8 cellular contexts compared by ENCODE assay signal in genomic region chr2:197500503-197501179, GRCh38. TPM values are rescaled to one million over a fixed set of nuclear protein-coding genes. Genes with fewer than 3 reads are reported as not detected.
A peak's percentile ranks its signal among the peaks of the same experiment; 100 is the strongest.
DNase-seq lines count a peak whose midpoint lies in the region; ATAC-seq, FAIRE-seq and TF ChIP-seq lines count a peak whose summit lies in the region.

No MANE protein-coding gene starts in this region.

- peaks cover 13% of the 10 kb centered on the region for H3K36me3 Mint-ChIP-seq in astrocyte (ENCODE audit: low read depth, unreplicated experiment)

- H3K4me1 ChIP-seq in HUES48 (ENCODE audit: control insufficient read depth, insufficient read depth, low read length) (peaks cover 21% of the 10 kb centered on the region), astrocyte (ENCODE audit: insufficient read depth, low read length) (peaks cover 10% of the 10 kb centered on the region)

- H3K36me3 ChIP-seq in HUES48 (ENCODE audit: control insufficient read depth, insufficient read depth, low read length), result peaks cover 69% of the 10 kb centered on the region
- H3K36me3 ChIP-seq in astrocyte (ENCODE audit: insufficient read depth, low read length), result peaks cover 35% of the 10 kb centered on the region

- ATAC-seq in GM19455 (IDR thresholded peaks at IDR 0.05; ENCODE audit: unreplicated experiment), result peak; percentile 15
- peak; percentile 4 for ATAC-seq in stimulated activated naive CD8-positive, alpha-beta T cell treated with anti-CD3 and anti-CD28 coated beads, Interleukin-15, amount 100 ng/mL, for 72 hours

- peak overlapping the region; percentile 80 for H3K27ac Mint-ChIP-seq in astrocyte (ENCODE audit: unreplicated experiment)
- H3K27ac Mint-ChIP-seq in stimulated activated naive CD8-positive, alpha-beta T cell treated with anti-CD3 and anti-CD28 coated beads, Interleukin-15, amount 100 ng/mL, for 72 hours, result peak overlapping the region; percentile 96

- peaks cover 51% of the 10 kb centered on the region for H4K20me1 ChIP-seq in astrocyte (ENCODE audit: insufficient read depth, low read length)

- H3K79me2 ChIP-seq in astrocyte (ENCODE audit: insufficient read depth, low read length), result peaks cover 78% of the 10 kb centered on the region

- H2AFZ ChIP-seq in astrocyte (ENCODE audit: low read depth, low read length), result peak overlapping the region; percentile 20

- H3K4me1 Mint-ChIP-seq in astrocyte (ENCODE audit: low read depth, unreplicated experiment), result peaks cover 34% of the 10 kb centered on the region
- H3K4me1 Mint-ChIP-seq in stimulated activated naive CD8-positive, alpha-beta T cell treated with anti-CD3 and anti-CD28 coated beads, Interleukin-15, amount 100 ng/mL, for 72 hours, result peaks cover 63% of the 10 kb centered on the region

- H3K27ac ChIP-seq in HUES48 (ENCODE audit: low read depth, low read length) (peak overlapping the region; percentile 98), astrocyte (ENCODE audit: low read depth, low read length) (peak overlapping the region; percentile 89)

- no peaks in the 10 kb centered on the region for H3K27me3 ChIP-seq in HUES48 (ENCODE audit: control insufficient read depth, insufficient read depth, low read length)
- H3K27me3 ChIP-seq in astrocyte (ENCODE audit: insufficient read depth, low read length), result no peaks in the 10 kb centered on the region

- peak overlapping the region; percentile 88 for H3K4me3 ChIP-seq in HUES48 (ENCODE audit: low read depth, low read length)
- peak overlapping the region; percentile 87 for H3K4me3 ChIP-seq in astrocyte (ENCODE audit: insufficient read depth, low read depth, low read length)

- TF ChIP-seq CTCF in astrocyte (IDR thresholded peaks at IDR 0.05; ENCODE audit: insufficient read depth, low read depth, low read length), result no peak

- DNase-seq in COLO668 (lab: John Stamatoyannopoulos, UW; ENCODE audit: unreplicated experiment) (peak; percentile 73), astrocyte (ENCODE audit: low read depth) (peak; percentile 2), iris pigment epithelial cell (ENCODE audit: low read depth) (peak; percentile 23), AG20443 (ENCODE audit: low spot score) (no peak), COR-L47 (lab: John Stamatoyannopoulos, UW) (no peak)
- no peak for DNase-seq in stimulated activated naive CD8-positive, alpha-beta T cell treated with anti-CD3 and anti-CD28 coated beads, Interleukin-15, amount 100 ng/mL, for 72 hours

- no peaks in the 10 kb centered on the region for H3K9me3 ChIP-seq in HUES48 (ENCODE audit: control insufficient read depth, insufficient read depth, low read length)
- H3K9me3 ChIP-seq in astrocyte (ENCODE audit: insufficient read depth, low read depth, low read length), result no peaks in the 10 kb centered on the region

- no peaks in the 10 kb centered on the region for H3K27me3 Mint-ChIP-seq in astrocyte (ENCODE audit: low read depth, unreplicated experiment)
- no peaks in the 10 kb centered on the region for H3K27me3 Mint-ChIP-seq in stimulated activated naive CD8-positive, alpha-beta T cell treated with anti-CD3 and anti-CD28 coated beads, Interleukin-15, amount 100 ng/mL, for 72 hours

- peak overlapping the region; percentile 95 for H3K4me3 Mint-ChIP-seq in astrocyte (ENCODE audit: unreplicated experiment)
- peak overlapping the region; percentile 88 to 100 for H3K4me3 Mint-ChIP-seq in stimulated activated naive CD8-positive, alpha-beta T cell treated with anti-CD3 and anti-CD28 coated beads, Interleukin-15, amount 100 ng/mL, for 72 hours

- H3K9ac ChIP-seq in HUES48 (ENCODE audit: low read depth, low read length), result peak overlapping the region; percentile 93
- peak overlapping the region; percentile 87 for H3K9ac ChIP-seq in astrocyte (ENCODE audit: low read length)

- FAIRE-seq in astrocyte (lab: Jason Lieb, UNC), result no peak

- H3K4me2 ChIP-seq in astrocyte (ENCODE audit: low read length), result peak overlapping the region; percentile 85

- no peaks in the 10 kb centered on the region for H3K9me3 Mint-ChIP-seq in astrocyte (ENCODE audit: unreplicated experiment)
- no peaks in the 10 kb centered on the region for H3K9me3 Mint-ChIP-seq in stimulated activated naive CD8-positive, alpha-beta T cell treated with anti-CD3 and anti-CD28 coated beads, Interleukin-15, amount 100 ng/mL, for 72 hours

RNA-seq across cellular contexts. Expression of gene HSPE1, which starts 0.5 kb away (rescaled TPM):
- total RNA-seq in astrocyte, result 114 and 139 TPM in 2 replicates

RNA-seq across cellular contexts. Expression of gene HSPD1, which starts 1.0 kb away (rescaled TPM):
- 292 and 329 TPM in 2 replicates for total RNA-seq in astrocyte

RNA-seq across cellular contexts. Expression of gene MOB4, which starts 15.2 kb away (rescaled TPM):
- total RNA-seq in astrocyte, result 30.4 and 31.0 TPM in 2 replicates

RNA-seq across cellular contexts. Expression of gene COQ10B, which starts 47.3 kb away (rescaled TPM):
- 46.0 and 48.3 TPM in 2 replicates for total RNA-seq in astrocyte

Comparison
In these comparisons a context has a peak if more than half of its experiments do, and no peak if none do; other contexts are left out.
1. DNase-seq: peak in COLO668 (single experiment), astrocyte (single experiment) and iris pigment epithelial cell (single experiment); none in stimulated activated naive CD8-positive, alpha-beta T cell treated with anti-CD3 and anti-CD28 coated beads, Interleukin-15, amount 100 ng/mL, for 72 hours (0 of 2), AG20443 (single experiment) and COR-L47 (single experiment).